20 cellular contexts compared by ENCODE assay signal in genomic region chr5:133875179-133875578, GRCh38.
"Had no signal": no experiment of that assay in that cellular context is flagged by ENCODE, and none has a peak within 500 bp of the region (broad histone marks: within the 10 kb centered on the region; RNA-seq: fewer than 3 reads in every experiment).

No MANE protein-coding gene starts in this region.

- H3K27ac Mint-ChIP-seq: IgD-negative memory B cell; T-helper 1 cell treated with Interleukin-12 subunit alpha and Interleukin-12 subunit beta and Interleukin-4 antibody, amounts not matched to agents 30 μg/mL and 1 μg/mL, for 36 hours had no signal

- H2AFZ ChIP-seq: PC-9 had no signal

- DNase-seq: activated CD4-positive, alpha-beta T cell treated with anti-CD3 and anti-CD28 coated beads for 48 hours; activated CD8-positive, alpha-beta memory T cell treated with anti-CD3 and anti-CD28 coated beads for 24 hours; activated effector memory CD4-positive, alpha-beta T cell treated with Interleukin-2 at 50 U/mL for 16 hours; activated naive CD4-positive, alpha-beta T cell treated with Interleukin-2 at 50 U/mL for 16 hours; activated T-cell treated with anti-CD3 and anti-CD28 coated beads, Interleukin-2, amount 50 U/mL, for 72 hours; amygdala; KG1; NCI-H1048; NCI-H146; NCI-H187 treated with DMSO at 0.1 percent for 48 hours; NCI-H2081 treated with DMSO at 0.1 percent for 48 hours; NCI-H446; NCI-H524; PC-9; SHP77 treated with DMSO at 0.1 percent for 48 hours had no signal

- H3K4me1 Mint-ChIP-seq: central memory CD8-positive, alpha-beta T cell had no signal

- H3K4me3 Mint-ChIP-seq: brain; central memory CD8-positive, alpha-beta T cell; T-helper 1 cell treated with Interleukin-12 subunit alpha and Interleukin-12 subunit beta and Interleukin-4 antibody, amounts not matched to agents 30 μg/mL and 1 μg/mL, for 36 hours had no signal

- H3K9me3 Mint-ChIP-seq: central memory CD8-positive, alpha-beta T cell had no signal

- H3K4me3 ChIP-seq: PC-9 had no signal

- H3K36me3 Mint-ChIP-seq: brain had no signal

- ATAC-seq: activated CD4-positive, CD25-positive, alpha-beta regulatory T cell treated with anti-CD3 and anti-CD28 coated beads, Interleukin-2, amount 50 U/mL, for 24 hours had no signal
